Comparison of ENCODE assay signal across 17 cellular contexts in the genomic region with DNA sequence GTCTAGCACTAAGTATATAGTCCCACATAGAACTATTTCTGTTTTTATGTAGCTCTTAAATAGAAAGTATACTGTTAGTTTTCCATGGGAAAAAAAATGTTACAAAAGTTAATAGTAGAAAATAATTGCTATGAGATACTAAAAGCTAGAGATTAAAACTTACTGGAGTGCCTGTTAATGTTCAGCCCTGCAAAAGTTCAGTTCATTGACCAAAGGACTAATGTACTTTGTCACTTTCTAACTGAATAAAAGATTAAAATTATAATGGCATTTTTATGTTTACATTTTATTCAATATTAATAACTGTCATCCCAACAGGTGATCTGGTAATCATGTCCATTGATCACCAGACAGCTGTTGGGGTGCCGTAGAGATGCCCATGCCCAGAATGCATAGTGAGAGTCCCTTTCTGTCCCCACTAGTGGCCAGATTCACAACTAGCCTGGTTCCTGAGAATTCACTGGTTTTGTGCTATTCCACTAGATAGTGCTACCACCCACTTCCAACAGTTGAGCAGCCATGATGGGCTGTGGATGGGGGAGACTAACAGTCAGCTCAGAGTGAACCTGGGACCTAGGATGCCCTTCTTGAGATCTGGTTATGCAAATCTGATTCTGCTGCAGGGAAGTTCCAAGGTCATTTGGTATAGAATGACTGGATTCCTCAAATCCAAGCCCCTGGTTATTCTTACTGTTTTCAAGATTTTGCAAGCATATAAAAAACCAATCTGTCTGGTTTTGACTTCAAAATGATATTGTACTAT. TPM values are rescaled to one million over a fixed set of nuclear protein-coding genes. Genes with fewer than 3 reads are reported as not detected.
DNase-seq lines count a peak whose midpoint lies in the region; ATAC-seq and TF ChIP-seq lines count a peak whose summit lies in the region.
"Had no signal": no experiment of that assay in that cellular context is flagged by ENCODE, and none has a peak within 500 bp of the region (broad histone marks: within the 10 kb centered on the region; RNA-seq: fewer than 3 reads in every experiment).

No MANE protein-coding gene starts in this region.

- TF ChIP-seq CTCF in GM12864 (IDR thresholded peaks at IDR 0.05; ENCODE audit: low read depth, low read length, missing control alignments) (no peak), chondrocyte (IDR thresholded peaks at IDR 0.05) (no peak), breast epithelium (IDR thresholded peaks at IDR 0.05) (no peak)

- H3K9me3 ChIP-seq in breast epithelium, result no peaks in the 10 kb centered on the region
- H3K9me3 ChIP-seq: vagina had no signal

- no peaks in the 10 kb centered on the region for H3K9me3 Mint-ChIP-seq in chondrocyte (ENCODE audit: low read depth)
- H3K9me3 Mint-ChIP-seq: CD4-positive, alpha-beta T cell; naive thymus-derived CD8-positive, alpha-beta T cell; WTC11 had no signal

- no peaks in the 10 kb centered on the region for H3K27me3 ChIP-seq in breast epithelium
- H3K27me3 ChIP-seq: vagina had no signal

- intact Hi-C loops in breast epithelium (cut with DNase I; ENCODE audit: low total_unique reads), result loop anchor here (10.0 kb wide), 1 partner anchor 283 kb away; no protein-coding TSS in a partner anchor

- H3K4me1 ChIP-seq in breast epithelium, result no peaks in the 10 kb centered on the region
- H3K4me1 ChIP-seq: vagina had no signal

- DNase-seq in GM12864 (ENCODE audit: low read depth) (peak; percentile 26), NCI-H146 treated with DMSO at 0.1 percent for 48 hours (lab: John Stamatoyannopoulos, UW; ENCODE audit: unreplicated experiment) (peak; percentile 31), chondrocyte (ENCODE audit: low spot score) (no peak), breast epithelium (ENCODE audit: low spot score in 2 of 2) (no peak), Kasumi-1 (lab: John Stamatoyannopoulos, UW) (no peak)
- DNase-seq: ACHN; amniotic stem cell; CD4-positive, alpha-beta T cell; left ventricle myocardium superior; naive thymus-derived CD8-positive, alpha-beta T cell; NCI-H2107; NCI-H526 treated with DMSO at 0.1 percent for 48 hours had no signal

- H3K4me3 Mint-ChIP-seq in chondrocyte (ENCODE audit: unreplicated experiment), result no peak overlapping the region
- H3K4me3 Mint-ChIP-seq: CD4-positive, alpha-beta T cell; naive thymus-derived CD8-positive, alpha-beta T cell; WTC11 had no signal

- no peaks in the 10 kb centered on the region for H3K27me3 Mint-ChIP-seq in chondrocyte (ENCODE audit: low read depth)
- H3K27me3 Mint-ChIP-seq: CD4-positive, alpha-beta T cell; naive thymus-derived CD8-positive, alpha-beta T cell had no signal

- peak overlapping the region in 1 of 2 donors; percentile 71 for H3K27ac ChIP-seq in breast epithelium
- H3K27ac ChIP-seq: vagina had no signal

- peaks cover under 1% of the 10 kb centered on the region for H3K4me1 Mint-ChIP-seq in chondrocyte (ENCODE audit: low read depth)
- H3K4me1 Mint-ChIP-seq: WTC11 had no signal

- peaks cover 11% of the 10 kb centered on the region for H3K36me3 Mint-ChIP-seq in chondrocyte (ENCODE audit: low read depth)

- ATAC-seq in GM19324 (IDR thresholded peaks at IDR 0.05; ENCODE audit: low FRiP score, unreplicated experiment), result peak; percentile 31
- ATAC-seq in HG02852 (IDR thresholded peaks at IDR 0.05; ENCODE audit: unreplicated experiment), result peak; percentile 46
- ATAC-seq in GM21515 (IDR thresholded peaks at IDR 0.05; ENCODE audit: unreplicated experiment), result no peak
- ATAC-seq: left ventricle myocardium superior; naive thymus-derived CD8-positive, alpha-beta T cell; WTC11 had no signal

- no peak overlapping the region for H3K27ac Mint-ChIP-seq in chondrocyte (ENCODE audit: unreplicated experiment)
- H3K27ac Mint-ChIP-seq: CD4-positive, alpha-beta T cell; WTC11 had no signal

- H3K36me3 ChIP-seq in breast epithelium, result peaks cover 5% of the 10 kb centered on the region

- H3K4me3 ChIP-seq in GM12864 (ENCODE audit: low read depth, low read length), result no peak overlapping the region; the same call in 1 of the 2 replicates
- no peak overlapping the region for H3K4me3 ChIP-seq in breast epithelium
- H3K4me3 ChIP-seq: vagina had no signal

- TF ChIP-seq POLR2A in breast epithelium (IDR thresholded peaks at IDR 0.05), result no peak

RNA-seq across cellular contexts. Expression of a gene that starts 57.8 kb away (rescaled TPM):
- total RNA-seq in chondrocyte (14.0 to 17.3 TPM (median 17.0 TPM) in 3 replicates), breast epithelium (10 to 100 TPM; 33.4 to 75.8 (median 55.1) TPM)

Comparison
In these comparisons a context has a peak if more than half of its experiments do, and no peak if none do; other contexts are left out.
1. DNase-seq: peak in GM12864 (single experiment) and NCI-H146 treated with DMSO at 0.1 percent for 48 hours (single experiment); none in chondrocyte (single experiment), breast epithelium (0 of 2) and Kasumi-1 (0 of 2).